23 cellular contexts compared by ENCODE assay signal in genomic region chr7:109503421-109503820, GRCh38.
"Had no signal": no experiment of that assay in that cellular context is flagged by ENCODE, and none has a peak within 500 bp of the region (broad histone marks: within the 10 kb centered on the region; RNA-seq: fewer than 3 reads in every experiment).

No MANE protein-coding gene starts in this region.

- H3K27me3 ChIP-seq: brain microvascular endothelial cell, dorsolateral prefrontal cortex had no signal

- H3K36me3 ChIP-seq: brain microvascular endothelial cell had no signal

- ATAC-seq: activated T-cell treated with anti-CD3 and anti-CD28 coated beads, Interleukin-2, amount 50 U/mL, for 4 hours; activated T-helper 17 cell treated with anti-CD3 and anti-CD28 coated beads, Interleukin-2, amount 50 U/mL, for 72 hours; esophagus mucosa had no signal

- DNase-seq: activated CD4-positive, alpha-beta memory T cell treated with anti-CD3 and anti-CD28 coated beads, Interleukin-2, amount 10 ng/mL, durations not matched to agents 7 days and 5 days; activated CD4-positive, alpha-beta T cell treated with anti-CD3 and anti-CD28 coated beads for 1 hour; activated CD4-positive, alpha-beta T cell treated with anti-CD3 and anti-CD28 coated beads for 4 hours; activated CD4-positive, alpha-beta T cell treated with anti-CD3 and anti-CD28 coated beads, Interleukin-2, amount 10 ng/mL, durations not matched to agents 7 days and 5 days; activated CD4-positive, alpha-beta T cell treated with anti-CD3 and anti-CD28 coated beads, Interleukin-2, amount 50 U/mL, for 4 hours; activated CD4-positive, CD25-positive, alpha-beta regulatory T cell; activated CD8-positive, alpha-beta memory T cell treated with anti-CD3 and anti-CD28 coated beads for 24 hours; activated effector memory CD4-positive, alpha-beta T cell treated with Interleukin-2 at 50 U/mL for 16 hours; activated gamma-delta T cell treated with Interleukin-2 at 50 U/mL for 16 hours; activated naive CD4-positive, alpha-beta T cell treated with anti-CD3 and anti-CD28 coated beads, Interleukin-2, amount 50 U/mL, for 16 hours; activated naive CD4-positive, alpha-beta T cell treated with Interleukin-2 at 50 U/mL for 16 hours; activated T-cell treated with anti-CD3 and anti-CD28 coated beads, Interleukin-2, amount 50 U/mL, for 4 hours; amniotic stem cell; anterior cingulate cortex; brain microvascular endothelial cell; dorsolateral prefrontal cortex; effector memory CD4-positive, alpha-beta T cell; endodermal cell; foreskin fibroblast; T-helper 2 cell had no signal

- H3K27ac ChIP-seq: brain microvascular endothelial cell, coronary artery, dorsolateral prefrontal cortex had no signal

- H3K4me3 ChIP-seq: coronary artery, dorsolateral prefrontal cortex had no signal
